In genomic region chr14:20350860-20351259, GRCh38 we compare ENCODE assay signal across 16 cellular contexts. TPM values are rescaled to one million over a fixed set of nuclear protein-coding genes. Genes with fewer than 3 reads are reported as not detected.
DNase-seq lines count a peak whose midpoint lies in the region; ATAC-seq and TF ChIP-seq lines count a peak whose summit lies in the region.
"Had no signal": no experiment of that assay in that cellular context is flagged by ENCODE, and none has a peak within 500 bp of the region (broad histone marks: within the 10 kb centered on the region; RNA-seq: fewer than 3 reads in every experiment).

No MANE protein-coding gene starts in this region.

- no peak overlapping the region for H3K4me3 ChIP-seq in AG10803 (ENCODE audit: low read length)
- no peak overlapping the region for H3K4me3 ChIP-seq in LNCaP clone FGC (ENCODE audit: low read depth, low read length)
- H3K4me3 ChIP-seq: esophagus muscularis mucosa, mucosa of descending colon had no signal

- no peak for ATAC-seq in HG03095 (IDR thresholded peaks at IDR 0.05; ENCODE audit: unreplicated experiment)
- no peak for ATAC-seq in HG03457 (IDR thresholded peaks at IDR 0.05; ENCODE audit: unreplicated experiment)
- ATAC-seq: mucosa of descending colon; Right ventricle myocardium inferior; stimulated activated memory B cell treated with anti-CD40 and anti-IgM and Interleukin-4, amounts not matched to agents 10 μg/mL and 1 μg/mL and 100 μg/mL, for 72 hours had no signal

- TF ChIP-seq CTCF in AG10803 (conservative IDR thresholded peaks at IDR 0.05; ENCODE audit: low read length), result peak; percentile 37
- 0 out of 2 replicates have a peak, but pooled peaks have one; percentile 5 for TF ChIP-seq CTCF in LNCaP clone FGC (IDR thresholded peaks at IDR 0.05; ENCODE audit: control insufficient read depth, extremely low read depth, insufficient read depth)
- TF ChIP-seq CTCF in chondrocyte (IDR thresholded peaks at IDR 0.05), result peak; percentile 67

- H3K27me3 Mint-ChIP-seq in chondrocyte (ENCODE audit: low read depth), result no peaks in the 10 kb centered on the region
- H3K27me3 Mint-ChIP-seq: CD4-positive, alpha-beta T cell; stimulated activated memory B cell treated with anti-CD40 and anti-IgM and Interleukin-4, amounts not matched to agents 10 μg/mL and 1 μg/mL and 100 μg/mL, for 72 hours had no signal

- H3K4me1 Mint-ChIP-seq in chondrocyte (ENCODE audit: low read depth), result no peaks in the 10 kb centered on the region
- H3K4me1 Mint-ChIP-seq: stimulated activated memory B cell treated with anti-CD40 and anti-IgM and Interleukin-4, amounts not matched to agents 10 μg/mL and 1 μg/mL and 100 μg/mL, for 72 hours had no signal

- no peak overlapping the region for H3K27ac Mint-ChIP-seq in chondrocyte (ENCODE audit: unreplicated experiment)
- H3K27ac Mint-ChIP-seq: CD4-positive, alpha-beta T cell; stimulated activated memory B cell treated with anti-CD40 and anti-IgM and Interleukin-4, amounts not matched to agents 10 μg/mL and 1 μg/mL and 100 μg/mL, for 72 hours had no signal

- peak; percentile 23 for DNase-seq in AG10803 (ENCODE audit: low read depth)
- no peak for DNase-seq in LNCaP clone FGC (ENCODE audit: low read depth)
- DNase-seq in chondrocyte (ENCODE audit: low spot score), result no peak
- peak; percentile 35 to 36 for DNase-seq in lung microvascular endothelial cell (ENCODE audit: low read depth in 2 of 2)
- DNase-seq in stimulated activated CD4-positive, alpha-beta T cell treated with anti-CD3 and anti-CD28 coated beads, Interleukin-15, amount 100 ng/mL, for 24 hours, result no peak
- no peak for DNase-seq in COLO668 (lab: John Stamatoyannopoulos, UW; ENCODE audit: unreplicated experiment)
- DNase-seq: activated CD8-positive, alpha-beta memory T cell treated with anti-CD3 and anti-CD28 coated beads for 24 hours; CD4-positive, alpha-beta T cell; central memory CD4-positive, alpha-beta T cell; mucosa of descending colon; stimulated activated CD4-positive, alpha-beta T cell treated with anti-CD3 and anti-CD28 coated beads, Interleukin-4, amount 100 ng/mL, for 1 hour had no signal

- H3K36me3 Mint-ChIP-seq in chondrocyte (ENCODE audit: low read depth), result peaks cover 31% of the 10 kb centered on the region

- no peaks in the 10 kb centered on the region for H3K9me3 Mint-ChIP-seq in chondrocyte (ENCODE audit: low read depth)
- H3K9me3 Mint-ChIP-seq: CD4-positive, alpha-beta T cell; stimulated activated memory B cell treated with anti-CD40 and anti-IgM and Interleukin-4, amounts not matched to agents 10 μg/mL and 1 μg/mL and 100 μg/mL, for 72 hours had no signal

- H3K4me3 Mint-ChIP-seq in chondrocyte (ENCODE audit: unreplicated experiment), result no peak overlapping the region
- H3K4me3 Mint-ChIP-seq: CD4-positive, alpha-beta T cell; stimulated activated memory B cell treated with anti-CD40 and anti-IgM and Interleukin-4, amounts not matched to agents 10 μg/mL and 1 μg/mL and 100 μg/mL, for 72 hours had no signal

RNA-seq across cellular contexts. Expression of gene PARP2, which starts 7.4 kb away (rescaled TPM):
- total RNA-seq in chondrocyte, result 16.2 to 27.3 TPM (median 19.4 TPM) in 3 replicates
- 3.9 and 4.6 TPM in 2 replicates for total RNA-seq in lung microvascular endothelial cell

RNA-seq across cellular contexts. Expression of gene CCNB1IP1, which starts 17.8 kb away (rescaled TPM):
- total RNA-seq in chondrocyte (32.6 to 41.2 TPM (median 34.7 TPM) in 3 replicates), lung microvascular endothelial cell (30.6 and 30.9 TPM in 2 replicates)

RNA-seq across cellular contexts. Expression of gene TTC5, which starts 45.1 kb away (rescaled TPM):
- 16.3 to 29.5 TPM (median 17.3 TPM) in 3 replicates for total RNA-seq in chondrocyte
- total RNA-seq in lung microvascular endothelial cell, result 12.6 and 21.0 TPM in 2 replicates

Comparison
In these comparisons a context has a peak if more than half of its experiments do, and no peak if none do; other contexts are left out.
1. DNase-seq: peak in AG10803 (single experiment) and lung microvascular endothelial cell (2 of 2); none in LNCaP clone FGC (single experiment), chondrocyte (single experiment), stimulated activated CD4-positive, alpha-beta T cell treated with anti-CD3 and anti-CD28 coated beads, Interleukin-15, amount 100 ng/mL, for 24 hours (single experiment) and COLO668 (single experiment).
2. CTCF ChIP-seq: peak in every context shown above with its lines; median percentile 67 in chondrocyte; 37 in AG10803; 5 in LNCaP clone FGC.